In genomic region chr3:22399566-22399965, GRCh38 we compare ENCODE assay signal across 18 cellular contexts.
"Had no signal": no experiment of that assay in that cellular context is flagged by ENCODE, and none has a peak within 500 bp of the region (broad histone marks: within the 10 kb centered on the region; RNA-seq: fewer than 3 reads in every experiment).

No MANE protein-coding gene starts in this region.

- ATAC-seq: gastrocnemius medialis, left lung had no signal

- H3K27ac ChIP-seq: ascending aorta, breast epithelium, gastrocnemius medialis, left lung, thyroid gland, VCaP had no signal

- H3K36me3 ChIP-seq: ascending aorta, breast epithelium, gastrocnemius medialis, left lung, thyroid gland had no signal

- H3K4me1 ChIP-seq: ascending aorta, breast epithelium, gastrocnemius medialis, left lung, thyroid gland had no signal

- DNase-seq: activated CD4-positive, CD25-positive, alpha-beta regulatory T cell treated with anti-CD3 and anti-CD28 coated beads, Interleukin-2, amount 50 U/mL, for 72 hours; activated CD8-positive, alpha-beta memory T cell treated with anti-CD3 and anti-CD28 coated beads for 24 hours; activated CD8-positive, alpha-beta memory T cell treated with anti-CD3 and anti-CD28 coated beads, Interleukin-2, amount 50 U/mL, for 48 hours; activated effector memory CD4-positive, alpha-beta T cell treated with Interleukin-2 at 50 U/mL for 16 hours; activated naive CD4-positive, alpha-beta T cell treated with anti-CD3 and anti-CD28 coated beads, Interleukin-2, amount 10 ng/mL, durations not matched to agents 7 days and 5 days; activated T-cell treated with anti-CD3 and anti-CD28 coated beads, Interleukin-2, amount 50 U/mL, for 48 hours; effector CD4-positive, alpha-beta T cell; gastrocnemius medialis; head of caudate nucleus; left lung; midbrain; occipital lobe; stimulated activated CD4-positive, alpha-beta T cell treated with anti-CD3 and anti-CD28 coated beads, Interleukin-2, amount 100 ng/mL, for 24 hours; stimulated activated naive CD4-positive, alpha-beta T cell treated with Interleukin-2 at 50 U/mL for 16 hours; thyroid gland had no signal

- H3K9me3 ChIP-seq: ascending aorta, breast epithelium, gastrocnemius medialis, thyroid gland had no signal

- H3K4me3 ChIP-seq: ascending aorta, breast epithelium, gastrocnemius medialis, left lung, thyroid gland had no signal

- H3K27me3 ChIP-seq: ascending aorta, breast epithelium, gastrocnemius medialis, left lung, thyroid gland had no signal
